Comparison of ENCODE assay signal across 24 cellular contexts in the genomic region with DNA sequence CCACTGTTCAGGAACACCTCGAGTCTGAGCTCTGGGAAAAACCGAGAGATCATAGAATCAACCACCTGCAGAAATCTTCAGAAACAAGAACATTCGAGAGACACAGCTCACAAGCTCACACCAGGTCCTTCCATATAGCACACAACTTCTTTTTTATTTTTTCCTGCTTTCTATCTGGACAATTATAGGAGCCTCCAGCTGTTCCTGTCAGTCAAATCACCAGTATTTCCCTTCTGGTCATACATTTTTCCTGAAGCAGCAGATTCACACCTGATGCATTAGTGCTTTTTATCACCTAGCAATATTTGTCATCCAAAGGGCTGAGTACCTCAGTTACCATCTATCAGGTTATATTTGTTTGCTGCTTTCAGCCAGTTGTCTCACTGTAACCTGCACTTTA.
"Had no signal": no experiment of that assay in that cellular context is flagged by ENCODE, and none has a peak within 500 bp of the region (broad histone marks: within the 10 kb centered on the region; RNA-seq: fewer than 3 reads in every experiment).

No MANE protein-coding gene starts in this region.

- ATAC-seq: effector memory CD8-positive, alpha-beta T cell; left cardiac atrium; lower lobe of right lung; naive thymus-derived CD4-positive, alpha-beta T cell; sciatic nerve had no signal

- H3K9me3 Mint-ChIP-seq: dendritic cell treated with granulocyte-macrophage colony-stimulating factor and Interleukin-4, amounts not matched to agents 40 ng/mL and 50 ng/mL, for 4 days; effector memory CD8-positive, alpha-beta T cell; memory B cell; naive thymus-derived CD4-positive, alpha-beta T cell had no signal

- H3K27me3 ChIP-seq: esophagus muscularis mucosa, hepatocyte, stomach, transverse colon had no signal

- H3K4me3 ChIP-seq: esophagus muscularis mucosa, hepatocyte, left ventricle myocardium inferior, lower lobe of right lung, prostate gland, stomach, thoracic aorta, transverse colon had no signal

- H3K4me1 ChIP-seq: parathyroid adenoma, prostate gland had no signal

- H3K9me3 ChIP-seq: esophagus muscularis mucosa, left ventricle myocardium inferior, lower lobe of right lung, prostate gland, stomach, thoracic aorta, transverse colon had no signal

- H3K27ac ChIP-seq: epithelial cell of prostate, hepatocyte, left ventricle myocardium inferior, lower lobe of right lung, parathyroid adenoma, prostate gland, stomach, thoracic aorta, transverse colon had no signal

- H3K27me3 Mint-ChIP-seq: naive thymus-derived CD4-positive, alpha-beta T cell had no signal

- H3K36me3 ChIP-seq: esophagus muscularis mucosa, left ventricle myocardium inferior, lower lobe of right lung, prostate gland, stomach, thoracic aorta, transverse colon had no signal

- H3K36me3 Mint-ChIP-seq: memory B cell had no signal

- H3K27ac Mint-ChIP-seq: dendritic cell treated with granulocyte-macrophage colony-stimulating factor and Interleukin-4, amounts not matched to agents 40 ng/mL and 50 ng/mL, for 4 days; memory B cell had no signal

- DNase-seq: cerebellar nuclear complex; effector memory CD8-positive, alpha-beta T cell; kidney; left cardiac atrium; left ventricle myocardium inferior; lower lobe of right lung; midbrain; naive thymus-derived CD4-positive, alpha-beta T cell; retina; small intestine; stimulated activated CD4-positive, alpha-beta T cell treated with anti-CD3 and anti-CD28 coated beads, Interleukin-12 subunit alpha, Interleukin-12 subunit beta, amount 100 ng/mL, for 4 hours; stimulated activated naive CD4-positive, alpha-beta T cell; stomach; substantia nigra; transverse colon had no signal

- H3K4me3 Mint-ChIP-seq: dendritic cell treated with granulocyte-macrophage colony-stimulating factor and Interleukin-4, amounts not matched to agents 40 ng/mL and 50 ng/mL, for 4 days; effector memory CD8-positive, alpha-beta T cell; memory B cell; naive thymus-derived CD4-positive, alpha-beta T cell had no signal
